ENCODE assay signal across 22 cellular contexts in genomic region chr3:182509312-182509711, GRCh38.
DNase-seq lines count a peak whose midpoint lies in the region; ATAC-seq and TF ChIP-seq lines count a peak whose summit lies in the region.
"Had no signal": no experiment of that assay in that cellular context is flagged by ENCODE, and none has a peak within 500 bp of the region (broad histone marks: within the 10 kb centered on the region; RNA-seq: fewer than 3 reads in every experiment).

No MANE protein-coding gene starts in this region.

- H3K36me3 Mint-ChIP-seq in type B pancreatic cell = no peaks in the 10 kb centered on the region
- H3K36me3 Mint-ChIP-seq: T-cell had no signal

- H3K27ac ChIP-seq in Peyer's patch = no peak overlapping the region
- H3K27ac ChIP-seq: adrenal gland; BLaER1 treated with 17β-estradiol and CSF1 and Interleukin-3, amounts not matched to agents 10 nM and 100 nM; parathyroid adenoma; skin epidermis had no signal

- TF ChIP-seq POLR2A in Peyer's patch (IDR thresholded peaks at IDR 0.05) = no peak

- H3K27me3 ChIP-seq in Peyer's patch = no peaks in the 10 kb centered on the region
- H3K27me3 ChIP-seq: adrenal gland; BLaER1 treated with 17β-estradiol and CSF1 and Interleukin-3, amounts not matched to agents 10 nM and 100 nM had no signal

- H3K9me3 Mint-ChIP-seq in type B pancreatic cell = no peaks in the 10 kb centered on the region
- H3K9me3 Mint-ChIP-seq: activated CD4-positive, alpha-beta T cell treated with anti-CD3 and anti-CD28 coated beads, Interleukin-2, amount 10 ng/mL, durations not matched to agents 7 days and 5 days; stimulated activated naive CD8-positive, alpha-beta T cell treated with anti-CD3 and anti-CD28 coated beads, Interleukin-15, amount 100 ng/mL, for 72 hours; T-cell had no signal

- TF ChIP-seq CTCF in type B pancreatic cell (conservative IDR thresholded peaks at IDR 0.05) = no peak
- TF ChIP-seq CTCF in Peyer's patch (IDR thresholded peaks at IDR 0.05) = no peak

- peaks cover 9% of the 10 kb centered on the region for H3K4me1 Mint-ChIP-seq in type B pancreatic cell (ENCODE audit: unreplicated experiment)
- H3K4me1 Mint-ChIP-seq: activated CD4-positive, alpha-beta T cell treated with anti-CD3 and anti-CD28 coated beads, Interleukin-2, amount 10 ng/mL, durations not matched to agents 7 days and 5 days; stimulated activated naive CD8-positive, alpha-beta T cell treated with anti-CD3 and anti-CD28 coated beads, Interleukin-15, amount 100 ng/mL, for 72 hours; T-cell had no signal

- DNase-seq in NCI-H1105 treated with DMSO at 0.1 percent for 48 hours (lab: John Stamatoyannopoulos, UW) (peak; percentile 44), NCI-H1105 (lab: John Stamatoyannopoulos, UW) (no peak), astrocyte of the hippocampus (ENCODE audit: low read depth, low spot score) (peak; percentile 8), midbrain (lab: John Stamatoyannopoulos, UW) (peak; percentile 60), type B pancreatic cell (ENCODE audit: extremely low spot score, unreplicated experiment) (no peak), Peyer's patch (no peak), dermis blood vessel endothelial cell (no peak)
- DNase-seq: activated CD4-positive, alpha-beta T cell treated with anti-CD3 and anti-CD28 coated beads, Interleukin-2, amount 10 ng/mL, durations not matched to agents 7 days and 5 days; activated CD8-positive, alpha-beta memory T cell treated with anti-CD3 and anti-CD28 coated beads, Interleukin-2, amount 50 U/mL, for 4 hours; activated effector memory CD4-positive, alpha-beta T cell treated with Interleukin-2 at 50 U/mL for 16 hours; adrenal gland; DMS 273 treated with DMSO at 0.1 percent for 48 hours; effector memory CD4-positive, alpha-beta T cell; NCI-H2171; NCI-H748 treated with DMSO at 0.1 percent for 48 hours; stimulated activated CD4-positive, alpha-beta T cell treated with anti-CD3 and anti-CD28 coated beads, Interleukin-2, amount 100 ng/mL, for 48 hours; stimulated activated naive CD8-positive, alpha-beta T cell treated with anti-CD3 and anti-CD28 coated beads, Interleukin-15, amount 100 ng/mL, for 72 hours; T-cell had no signal

- no peak overlapping the region for H3K4me3 ChIP-seq in Peyer's patch
- H3K4me3 ChIP-seq: adrenal gland; BLaER1 treated with 17β-estradiol and CSF1 and Interleukin-3, amounts not matched to agents 10 nM and 100 nM; skin epidermis had no signal

- no peaks in the 10 kb centered on the region for H3K4me1 ChIP-seq in Peyer's patch
- H3K4me1 ChIP-seq: adrenal gland, parathyroid adenoma had no signal

- no peaks in the 10 kb centered on the region for H3K27me3 Mint-ChIP-seq in type B pancreatic cell
- H3K27me3 Mint-ChIP-seq: stimulated activated naive CD8-positive, alpha-beta T cell treated with anti-CD3 and anti-CD28 coated beads, Interleukin-15, amount 100 ng/mL, for 72 hours had no signal

- peak overlapping the region; percentile 21 for H3K27ac Mint-ChIP-seq in type B pancreatic cell
- H3K27ac Mint-ChIP-seq: activated CD4-positive, alpha-beta T cell treated with anti-CD3 and anti-CD28 coated beads, Interleukin-2, amount 10 ng/mL, durations not matched to agents 7 days and 5 days; stimulated activated naive CD8-positive, alpha-beta T cell treated with anti-CD3 and anti-CD28 coated beads, Interleukin-15, amount 100 ng/mL, for 72 hours; T-cell had no signal

- ATAC-seq in GM19452 (IDR thresholded peaks at IDR 0.05; ENCODE audit: unreplicated experiment) = no peak
- ATAC-seq: stimulated activated naive CD8-positive, alpha-beta T cell treated with anti-CD3 and anti-CD28 coated beads, Interleukin-15, amount 100 ng/mL, for 72 hours; T-cell had no signal

- no peak overlapping the region for H3K4me3 Mint-ChIP-seq in type B pancreatic cell
- H3K4me3 Mint-ChIP-seq: activated CD4-positive, alpha-beta T cell treated with anti-CD3 and anti-CD28 coated beads, Interleukin-2, amount 10 ng/mL, durations not matched to agents 7 days and 5 days; stimulated activated naive CD8-positive, alpha-beta T cell treated with anti-CD3 and anti-CD28 coated beads, Interleukin-15, amount 100 ng/mL, for 72 hours; T-cell had no signal

- H3K9me3 ChIP-seq in Peyer's patch = no peaks in the 10 kb centered on the region
- H3K9me3 ChIP-seq: adrenal gland; BLaER1 treated with 17β-estradiol and CSF1 and Interleukin-3, amounts not matched to agents 10 nM and 100 nM had no signal

- no peaks in the 10 kb centered on the region for H3K36me3 ChIP-seq in Peyer's patch
- H3K36me3 ChIP-seq: adrenal gland; BLaER1 treated with 17β-estradiol and CSF1 and Interleukin-3, amounts not matched to agents 10 nM and 100 nM had no signal

Comparison
In these comparisons a context has a peak if more than half of its experiments do, and no peak if none do; other contexts are left out.
1. DNase-seq: peak in NCI-H1105 treated with DMSO at 0.1 percent for 48 hours (single experiment), astrocyte of the hippocampus (single experiment) and midbrain (single experiment); none in NCI-H1105 (single experiment), type B pancreatic cell (single experiment), Peyer's patch (0 of 3) and dermis blood vessel endothelial cell (single experiment).